ENCODE assay signal across 9 cellular contexts in the genomic region with DNA sequence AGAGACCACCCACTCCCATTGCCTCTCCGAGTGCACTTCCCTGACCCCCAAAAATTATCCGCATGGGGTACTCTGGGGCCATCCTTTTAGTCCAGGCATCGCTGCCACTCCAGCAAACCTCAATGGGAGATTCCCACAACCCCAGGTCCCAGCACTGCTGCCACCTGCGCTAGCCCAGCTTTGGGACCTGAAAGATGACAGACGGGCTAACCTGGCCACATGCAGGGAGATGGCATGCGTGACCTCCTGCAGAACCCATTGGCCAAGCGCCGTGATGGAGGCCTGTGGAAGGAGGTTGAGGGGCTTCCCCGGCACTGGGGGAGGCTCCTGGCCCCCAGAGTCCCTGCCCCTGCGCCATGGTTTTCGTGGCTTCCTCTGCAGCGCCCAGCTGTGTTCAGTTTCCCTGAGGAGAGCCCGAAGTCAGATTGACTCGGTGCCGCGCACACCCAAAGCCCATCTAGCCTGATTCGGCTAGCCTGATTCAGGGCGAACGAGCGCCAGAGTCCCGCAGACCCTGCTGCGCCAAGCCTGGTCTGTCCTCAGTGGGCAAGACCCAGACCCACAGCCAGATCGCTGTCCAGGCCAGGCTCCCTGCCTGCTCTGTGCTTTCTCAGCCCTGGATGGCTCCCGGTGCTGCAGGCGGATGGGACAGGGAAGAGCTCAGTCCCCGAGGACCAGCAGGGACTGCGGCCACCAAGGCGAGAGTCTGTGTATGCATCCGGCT. TPM values are rescaled to one million over a fixed set of nuclear protein-coding genes. Genes with fewer than 3 reads are reported as not detected.
DNase-seq lines count a peak whose midpoint lies in the region; ATAC-seq, FAIRE-seq and TF ChIP-seq lines count a peak whose summit lies in the region.
"Had no signal": no experiment of that assay in that cellular context is flagged by ENCODE, and none has a peak within 500 bp of the region (broad histone marks: within the 10 kb centered on the region; RNA-seq: fewer than 3 reads in every experiment).

No MANE protein-coding gene starts in this region.

- no peaks in the 10 kb centered on the region for H4K20me1 ChIP-seq in endothelial cell of umbilical vein (replicated peaks; ENCODE audit: control insufficient read depth, extremely low read depth, insufficient read depth, low read length)

- no peaks in the 10 kb centered on the region for H3K79me2 ChIP-seq in endothelial cell of umbilical vein (ENCODE audit: control insufficient read depth, insufficient read depth, low read length)

- H3K27me3 Mint-ChIP-seq in activated CD4-positive, alpha-beta T cell treated with anti-CD3 and anti-CD28 coated beads, Interleukin-2, amount 10 ng/mL, durations not matched to agents 24 days and 14 days = peaks cover 37% of the 10 kb centered on the region

- no peaks in the 10 kb centered on the region for H3K9me3 Mint-ChIP-seq in activated CD4-positive, alpha-beta T cell treated with anti-CD3 and anti-CD28 coated beads, Interleukin-2, amount 10 ng/mL, durations not matched to agents 24 days and 14 days

- no peak for FAIRE-seq in endothelial cell of umbilical vein (lab: Jason Lieb, UNC)

- WGBS in prostate gland = 7% methylated on average over 27 of the region's 29 CpGs

- no peak for ATAC-seq in GM18505 (IDR thresholded peaks at IDR 0.05; ENCODE audit: unreplicated experiment)
- ATAC-seq in GM19452 (IDR thresholded peaks at IDR 0.05; ENCODE audit: unreplicated experiment) = no peak
- no peak for ATAC-seq in GM21360 (IDR thresholded peaks at IDR 0.05; ENCODE audit: unreplicated experiment)

- H3K4me3 ChIP-seq in NB4 (ENCODE audit: low read depth, low read length) (no peak overlapping the region), endothelial cell of umbilical vein (replicated peaks in 1 of 3; ENCODE audit: insufficient read depth in 1 of 3, low read depth in 1 of 3, low read length in 3 of 3) (no peak overlapping the region), prostate gland (peak overlapping the region in 1 of 2 donors; percentile 39)

- H3K27ac ChIP-seq in endothelial cell of umbilical vein (ENCODE audit: insufficient read depth, low read depth, low read length) (no peak overlapping the region), prostate gland (no peak overlapping the region)

- no peaks in the 10 kb centered on the region for H3K9me1 ChIP-seq in endothelial cell of umbilical vein (replicated peaks; ENCODE audit: control insufficient read depth, extremely low read depth, insufficient read depth, low read length)

- H3K27me3 ChIP-seq in endothelial cell of umbilical vein (ENCODE audit: control insufficient read depth in 2 of 2, insufficient read depth in 2 of 2, low read length in 2 of 2) (peaks cover 41 to 46% of the 10 kb centered on the region in 2 experiments), prostate gland (replicated peaks; ENCODE audit: insufficient read depth) (no peaks in the 10 kb centered on the region)

- no peak overlapping the region for H3K9ac ChIP-seq in endothelial cell of umbilical vein (replicated peaks; ENCODE audit: extremely low read depth, insufficient read depth, low read length)

- no peak overlapping the region for H3K4me2 ChIP-seq in endothelial cell of umbilical vein (ENCODE audit: insufficient read depth, low read length)

- H3K36me3 ChIP-seq in endothelial cell of umbilical vein (ENCODE audit: control insufficient read depth in 2 of 2, extremely low read depth in 1 of 2, insufficient read depth in 2 of 2, low read length in 2 of 2) (no peaks in the 10 kb centered on the region), prostate gland (no peaks in the 10 kb centered on the region)

- POLR2A ChIA-PET in endothelial cell of umbilical vein (lab: Charles Lee) = no interaction called here

- H3K4me1 ChIP-seq in endothelial cell of umbilical vein (ENCODE audit: control insufficient read depth, extremely low read depth, insufficient read depth, low read length) (no peaks in the 10 kb centered on the region), prostate gland (replicated peaks) (peaks cover 10% of the 10 kb centered on the region)

- H2AFZ ChIP-seq in endothelial cell of umbilical vein (ENCODE audit: low read depth, low read length) = no peak overlapping the region

- CTCF ChIA-PET in endothelial cell of umbilical vein (lab: Charles Lee) = interaction anchor here (0.9 to 1.0 kb wide), 3 partner anchors 18 to 423 kb away, joined by 4 to 6 read pairs (median 4); no protein-coding TSS in a partner anchor

- H3K36me3 Mint-ChIP-seq in activated CD4-positive, alpha-beta T cell treated with anti-CD3 and anti-CD28 coated beads, Interleukin-2, amount 10 ng/mL, durations not matched to agents 24 days and 14 days (ENCODE audit: low read depth) = no peaks in the 10 kb centered on the region

- H3K27ac Mint-ChIP-seq in activated CD4-positive, alpha-beta T cell treated with anti-CD3 and anti-CD28 coated beads, Interleukin-2, amount 10 ng/mL, durations not matched to agents 24 days and 14 days = peak overlapping the region; percentile 45

- TF ChIP-seq POLR2A in NB4 (IDR thresholded peaks at IDR 0.05; ENCODE audit: extremely low read depth, insufficient read length) (no peak), endothelial cell of umbilical vein (IDR thresholded peaks at IDR 0.05; ENCODE audit: low read depth, low read length) (no peak), prostate gland (IDR thresholded peaks at IDR 0.05) (no peak), GM18505 (IDR thresholded peaks at IDR 0.05; ENCODE audit: borderline replicate concordance, extremely low read depth, insufficient read depth, insufficient read length) (no peak)

- TF ChIP-seq CTCF in NB4 (IDR thresholded peaks at IDR 0.05; ENCODE audit: low read depth, low read length) (no peak), endothelial cell of umbilical vein (IDR thresholded peaks at IDR 0.05; ENCODE audit: extremely low read depth in 1 of 2, insufficient read depth in 1 of 2, low read depth in 1 of 2, low read length in 2 of 2) (no peak), prostate gland (IDR thresholded peaks at IDR 0.05) (no peak)

- no peaks in the 10 kb centered on the region for H3K4me1 Mint-ChIP-seq in activated CD4-positive, alpha-beta T cell treated with anti-CD3 and anti-CD28 coated beads, Interleukin-2, amount 10 ng/mL, durations not matched to agents 24 days and 14 days

- intact Hi-C loops in activated CD4-positive, alpha-beta T cell treated with anti-CD3 and anti-CD28 coated beads, Interleukin-2, amount 10 ng/mL, durations not matched to agents 24 days and 14 days (cut with micrococcal nuclease) = no loop called here
- intact Hi-C loops in endothelial cell of umbilical vein (cut with micrococcal nuclease) = no loop called here
- intact Hi-C loops in prostate gland (cut with DNase I) = no loop called here

- dilution Hi-C loops in endothelial cell of umbilical vein (cut with MboI; ENCODE audit: extremely low pct_ligation_motif_present, low sequenced_read_pairs) = no loop called here

- DNase-seq in activated CD4-positive, alpha-beta T cell treated with anti-CD3 and anti-CD28 coated beads, Interleukin-2, amount 10 ng/mL, durations not matched to agents 24 days and 14 days = peak; percentile 62
- no peak for DNase-seq in activated CD4-positive, alpha-beta T cell treated with anti-CD3 and anti-CD28 coated beads, Interleukin-2, amount 50 U/mL, for 4 hours
- DNase-seq in NB4 (ENCODE audit: low read depth) (peak; percentile 58), endothelial cell of umbilical vein (ENCODE audit: low read depth, low spot score) (no peak), prostate gland (ENCODE audit: low spot score) (peak; percentile 31)

- peak overlapping the region; percentile 34 for H3K4me3 Mint-ChIP-seq in activated CD4-positive, alpha-beta T cell treated with anti-CD3 and anti-CD28 coated beads, Interleukin-2, amount 10 ng/mL, durations not matched to agents 24 days and 14 days

- no TSS peak for BruUV-seq in endothelial cell of umbilical vein (replicated peaks; lab: Mats Ljungman, UMichigan)

- no peaks in the 10 kb centered on the region for H3K9me3 ChIP-seq in endothelial cell of umbilical vein (replicated peaks; ENCODE audit: control insufficient read depth, insufficient read depth, low read length)
- no peaks in the 10 kb centered on the region for H3K9me3 ChIP-seq in prostate gland

TF ChIP-seq in endothelial cell of umbilical vein, 7 proteins besides CTCF, POLR2A, EP300 and RAD21:
- TF ChIP-seq EZH2 (IDR thresholded peaks at IDR 0.05; ENCODE audit: borderline replicate concordance, low read depth, low read length, severe bottlenecking) (peak; percentile 97), FOS (IDR thresholded peaks at IDR 0.05; ENCODE audit: borderline replicate concordance, insufficient read depth, low read length) (no peak)
TF ChIP-seq in endothelial cell of umbilical vein: peak in this region for 1.

RNA-seq across cellular contexts. Expression of a gene that starts 0.8 kb away (rescaled TPM):
- total RNA-seq in activated CD4-positive, alpha-beta T cell treated with anti-CD3 and anti-CD28 coated beads, Interleukin-2, amount 10 ng/mL, durations not matched to agents 24 days and 14 days = not detected in 2 replicates
- total RNA-seq in endothelial cell of umbilical vein = not detected in 2 replicates
- polyA plus RNA-seq in endothelial cell of umbilical vein = not detected in 2 replicates
- polyA plus RNA-seq in endothelial cell of umbilical vein (2011; cell fraction: cytosol; rRNA removed) = not detected in 2 replicates
- not detected in 2 replicates for polyA plus RNA-seq in endothelial cell of umbilical vein (2011; cell fraction: nucleus; rRNA removed)
- not detected in 2 replicates for polyA plus RNA-seq in endothelial cell of umbilical vein (2012)
- polyA minus RNA-seq in endothelial cell of umbilical vein = not detected in 2 replicates
- polyA minus RNA-seq in endothelial cell of umbilical vein (2011; cell fraction: cytosol; rRNA and poly(A)+ RNA removed) = 5.2 TPM
- polyA minus RNA-seq in endothelial cell of umbilical vein (2011; cell fraction: nucleus; rRNA and poly(A)+ RNA removed) = not detected in 2 replicates
- total RNA-seq in prostate gland = 1 to 10 TPM; 7.5 to 7.7 TPM
- total RNA-seq: activated CD8-positive, alpha-beta memory T cell treated with anti-CD3 and anti-CD28 coated beads for 36 hours had no signal

Comparison
In these comparisons a context has a peak if more than half of its experiments do, and no peak if none do; other contexts are left out.
1. DNase-seq: peak in activated CD4-positive, alpha-beta T cell treated with anti-CD3 and anti-CD28 coated beads, Interleukin-2, amount 10 ng/mL, durations not matched to agents 24 days and 14 days (single experiment), NB4 (single experiment) and prostate gland (single experiment); none in activated CD4-positive, alpha-beta T cell treated with anti-CD3 and anti-CD28 coated beads, Interleukin-2, amount 50 U/mL, for 4 hours (0 of 2) and endothelial cell of umbilical vein (single experiment).